In genomic region chr12:102234599-102234998, GRCh38 we compare ENCODE assay signal across 17 cellular contexts. TPM values are rescaled to one million over a fixed set of nuclear protein-coding genes. Genes with fewer than 3 reads are reported as not detected.
DNase-seq lines count a peak whose midpoint lies in the region; TF ChIP-seq lines count a peak whose summit lies in the region.
"Had no signal": no experiment of that assay in that cellular context is flagged by ENCODE, and none has a peak within 500 bp of the region (broad histone marks: within the 10 kb centered on the region; RNA-seq: fewer than 3 reads in every experiment).

No MANE protein-coding gene starts in this region.

- WGBS in esophagus squamous epithelium, 2 donors, result 78 to 79% methylated on average over 2 of the region's 2 CpGs

- H3K4me1 ChIP-seq in adipocyte (ENCODE audit: control insufficient read depth, insufficient read depth, low read length), result peaks cover 21% of the 10 kb centered on the region
- no peaks in the 10 kb centered on the region for H3K4me1 ChIP-seq in uterus
- no peaks in the 10 kb centered on the region for H3K4me1 ChIP-seq in esophagus squamous epithelium
- H3K4me1 ChIP-seq: Caco-2 had no signal

- no peaks in the 10 kb centered on the region for H3K27me3 ChIP-seq in adipocyte (replicated peaks; ENCODE audit: control insufficient read depth, insufficient read depth, low read length)
- no peaks in the 10 kb centered on the region for H3K27me3 ChIP-seq in uterus
- no peaks in the 10 kb centered on the region for H3K27me3 ChIP-seq in esophagus squamous epithelium

- DNase-seq in AG10803 (ENCODE audit: low read depth) (peak; percentile 23), adipocyte (ENCODE audit: low read depth) (peak; percentile 29), fibroblast of peridontal ligament (ENCODE audit: extremely low read depth) (peak; percentile 50), uterus (no peak), AG08395 (ENCODE audit: low spot score) (no peak), esophagus squamous epithelium (lab: John Stamatoyannopoulos, UW) (no peak), posterior cingulate gyrus (no peak)
- DNase-seq: 8988T; AML-193; Caco-2; CD4-positive, alpha-beta T cell; GDM1; HCEC 1CT had no signal

- no peak overlapping the region for H3K4me3 ChIP-seq in AG10803 (ENCODE audit: low read length)
- no peak overlapping the region for H3K4me3 ChIP-seq in adipocyte (ENCODE audit: low read length)
- no peak overlapping the region for H3K4me3 ChIP-seq in uterus
- H3K4me3 ChIP-seq in esophagus squamous epithelium, result no peak overlapping the region
- H3K4me3 ChIP-seq: GM23338 had no signal

- TF ChIP-seq POLR2A in uterus (IDR thresholded peaks at IDR 0.05) (no peak), esophagus squamous epithelium (IDR thresholded peaks at IDR 0.05) (no peak)

- TF ChIP-seq CTCF in AG10803 (conservative IDR thresholded peaks at IDR 0.05; ENCODE audit: low read length), result no peak
- TF ChIP-seq CTCF in uterus (IDR thresholded peaks at IDR 0.05), result peak in 1 of 4 experiments; percentile 7
- TF ChIP-seq CTCF in esophagus squamous epithelium (IDR thresholded peaks at IDR 0.05), result no peak

- intact Hi-C loops in uterus (cut with DNase I; ENCODE audit: low total_unique reads) (no loop called here), esophagus squamous epithelium (cut with DNase I) (no loop called here), posterior cingulate gyrus (cut with DNase I) (no loop called here)

- no peak overlapping the region for H3K9ac ChIP-seq in adipocyte (ENCODE audit: low read length)

- H3K36me3 ChIP-seq in adipocyte (ENCODE audit: control insufficient read depth, insufficient read depth, low read length, severe bottlenecking), result no peaks in the 10 kb centered on the region
- H3K36me3 ChIP-seq in uterus, result no peaks in the 10 kb centered on the region
- H3K36me3 ChIP-seq in esophagus squamous epithelium, result no peaks in the 10 kb centered on the region

- H3K9me3 ChIP-seq in adipocyte (ENCODE audit: control insufficient read depth, low read length) (no peaks in the 10 kb centered on the region), uterus (no peaks in the 10 kb centered on the region), esophagus squamous epithelium (no peaks in the 10 kb centered on the region)

- H3K27ac ChIP-seq in uterus (peak overlapping the region; percentile 26 to 51), esophagus squamous epithelium (no peak overlapping the region)
- H3K27ac ChIP-seq: C4-2B had no signal

RNA-seq across cellular contexts. Expression of gene PMCH, which starts 37.0 kb away (rescaled TPM):
- total RNA-seq in uterus, result not detected
- total RNA-seq in esophagus squamous epithelium, result not detected
- total RNA-seq: A673; Caco-2; CD4-positive, alpha-beta T cell; GM23338; HepG2 had no signal

Comparison
In these comparisons a context has a peak if more than half of its experiments do, and no peak if none do; other contexts are left out.
1. DNase-seq: peak in AG10803 (single experiment), adipocyte (single experiment) and fibroblast of peridontal ligament (single experiment); none in uterus (0 of 2), AG08395 (single experiment), esophagus squamous epithelium (single experiment) and posterior cingulate gyrus (0 of 10).
2. H3K27ac ChIP-seq: peak in uterus (2 of 2); none in esophagus squamous epithelium (0 of 4).